In the genomic region with DNA sequence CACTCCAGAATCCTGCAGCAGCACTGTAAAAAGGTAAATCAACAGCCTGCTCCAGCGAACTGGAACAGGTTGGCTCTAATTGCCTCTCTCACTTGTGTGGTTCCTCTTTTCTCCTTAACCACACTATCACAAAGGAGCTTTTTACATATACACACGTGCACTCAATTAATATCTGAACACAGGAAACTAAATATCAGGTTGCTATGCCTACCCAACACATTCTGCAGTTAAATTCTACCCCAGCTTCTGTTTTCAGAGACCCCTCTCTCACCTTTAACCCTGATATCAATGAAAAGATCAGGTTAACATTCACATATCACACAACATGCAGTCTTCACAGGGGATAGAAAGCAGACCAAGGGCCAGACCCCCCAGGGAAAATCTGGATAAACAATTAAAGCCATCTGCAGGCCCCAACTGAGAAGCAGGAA, we compare ENCODE assay signal across 1 cellular context.
A peak's percentile ranks its signal among the peaks of the same experiment; 100 is the strongest.
TF ChIP-seq lines count a peak whose summit lies in the region.

No MANE protein-coding gene starts in this region.

TF ChIP-seq in SK-N-SH treated with all-trans-retinoic acid at 6 μM for 48 hours, 23 proteins besides CTCF, POLR2A, EP300 and RAD21 (continued from another document):
- TF ChIP-seq, protein P1, sequence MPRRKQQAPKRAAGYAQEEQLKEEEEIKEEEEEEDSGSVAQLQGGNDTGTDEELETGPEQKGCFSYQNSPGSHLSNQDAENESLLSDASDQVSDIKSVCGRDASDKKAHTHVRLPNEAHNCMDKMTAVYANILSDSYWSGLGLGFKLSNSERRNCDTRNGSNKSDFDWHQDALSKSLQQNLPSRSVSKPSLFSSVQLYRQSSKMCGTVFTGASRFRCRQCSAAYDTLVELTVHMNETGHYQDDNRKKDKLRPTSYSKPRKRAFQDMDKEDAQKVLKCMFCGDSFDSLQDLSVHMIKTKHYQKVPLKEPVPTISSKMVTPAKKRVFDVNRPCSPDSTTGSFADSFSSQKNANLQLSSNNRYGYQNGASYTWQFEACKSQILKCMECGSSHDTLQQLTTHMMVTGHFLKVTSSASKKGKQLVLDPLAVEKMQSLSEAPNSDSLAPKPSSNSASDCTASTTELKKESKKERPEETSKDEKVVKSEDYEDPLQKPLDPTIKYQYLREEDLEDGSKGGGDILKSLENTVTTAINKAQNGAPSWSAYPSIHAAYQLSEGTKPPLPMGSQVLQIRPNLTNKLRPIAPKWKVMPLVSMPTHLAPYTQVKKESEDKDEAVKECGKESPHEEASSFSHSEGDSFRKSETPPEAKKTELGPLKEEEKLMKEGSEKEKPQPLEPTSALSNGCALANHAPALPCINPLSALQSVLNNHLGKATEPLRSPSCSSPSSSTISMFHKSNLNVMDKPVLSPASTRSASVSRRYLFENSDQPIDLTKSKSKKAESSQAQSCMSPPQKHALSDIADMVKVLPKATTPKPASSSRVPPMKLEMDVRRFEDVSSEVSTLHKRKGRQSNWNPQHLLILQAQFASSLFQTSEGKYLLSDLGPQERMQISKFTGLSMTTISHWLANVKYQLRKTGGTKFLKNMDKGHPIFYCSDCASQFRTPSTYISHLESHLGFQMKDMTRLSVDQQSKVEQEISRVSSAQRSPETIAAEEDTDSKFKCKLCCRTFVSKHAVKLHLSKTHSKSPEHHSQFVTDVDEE (CRISPR knock-in tag; IDR thresholded peaks at IDR 0.05): 0 out of 2 replicates have a peak, but pooled peaks have one; percentile 21
- TF ChIP-seq PPARA (CRISPR knock-in tag; IDR thresholded peaks at IDR 0.05; ENCODE audit: borderline replicate concordance): no peak
- TF ChIP-seq TOX (CRISPR knock-in tag; IDR thresholded peaks at IDR 0.05; ENCODE audit: borderline replicate concordance): no peak
- no peak for TF ChIP-seq ZNF565 (CRISPR knock-in tag; conservative IDR thresholded peaks at IDR 0.05; ENCODE audit: low read depth)
